Comparison of ENCODE assay signal across 39 cellular contexts in the genomic region with DNA sequence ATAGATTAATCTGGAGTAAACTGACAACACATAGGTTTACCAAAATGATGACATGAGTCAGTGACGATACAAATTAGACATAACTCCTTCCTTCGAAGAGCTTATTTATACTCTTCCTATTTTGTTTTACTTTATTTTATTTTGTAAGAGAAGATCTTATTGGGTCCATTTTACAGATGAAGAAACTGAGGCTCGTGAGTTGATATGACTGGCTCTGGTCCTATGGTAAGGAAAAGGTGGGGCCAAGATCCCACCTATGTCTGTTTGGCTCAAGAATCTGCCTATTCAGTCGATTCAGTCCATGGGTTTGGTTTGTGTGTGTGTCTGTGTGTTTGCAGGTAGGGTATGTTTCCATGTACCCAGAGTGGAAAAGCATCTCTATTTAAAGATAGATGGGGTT. TPM values are rescaled to one million over a fixed set of nuclear protein-coding genes. Genes with fewer than 3 reads are reported as not detected.
"Had no signal": no experiment of that assay in that cellular context is flagged by ENCODE, and none has a peak within 500 bp of the region (broad histone marks: within the 10 kb centered on the region; RNA-seq: fewer than 3 reads in every experiment).

No MANE protein-coding gene starts in this region.

- H3K4me1 Mint-ChIP-seq: activated B cell treated with CpG ODN at 0.5 μM for 24 hours; activated CD8-positive, alpha-beta memory T cell treated with anti-CD3 and anti-CD28 coated beads, Interleukin-2, amount 10 ng/mL, durations not matched to agents 7 days and 5 days; activated naive CD4-positive, alpha-beta T cell treated with anti-CD3 and anti-CD28 coated beads, Interleukin-2, amount 50 U/mL, for 24 hours; activated naive CD8-positive, alpha-beta T cell treated with anti-CD3 and anti-CD28 coated beads, Interleukin-2, amount 10 ng/mL, durations not matched to agents 7 days and 5 days had no signal

- H3K27me3 ChIP-seq: brain microvascular endothelial cell, foreskin keratinocyte had no signal

- H3K4me3 ChIP-seq: esophagus muscularis mucosa, gastrocnemius medialis, heart left ventricle had no signal

- H3K9me3 ChIP-seq: esophagus muscularis mucosa, gastrocnemius medialis, heart left ventricle had no signal

- H3K36me3 ChIP-seq: brain microvascular endothelial cell, esophagus muscularis mucosa, gastrocnemius medialis, heart left ventricle, WERI-Rb-1 had no signal

- FAIRE-seq: astrocyte, bronchial epithelial cell, colon had no signal

- H3K4me3 Mint-ChIP-seq: activated B cell treated with CpG ODN at 0.5 μM for 24 hours; activated CD4-positive, alpha-beta memory T cell treated with anti-CD3 and anti-CD28 coated beads for 36 hours; activated CD8-positive, alpha-beta memory T cell treated with anti-CD3 and anti-CD28 coated beads, Interleukin-2, amount 10 ng/mL, durations not matched to agents 7 days and 5 days; activated CD8-positive, alpha-beta T cell treated with anti-CD3 and anti-CD28 coated beads, Interleukin-2, amount 10 ng/mL, durations not matched to agents 7 days and 5 days; activated naive CD4-positive, alpha-beta T cell treated with anti-CD3 and anti-CD28 coated beads for 36 hours; activated naive CD8-positive, alpha-beta T cell treated with anti-CD3 and anti-CD28 coated beads, Interleukin-2, amount 10 ng/mL, durations not matched to agents 7 days and 5 days; activated T-helper 1 cell treated with anti-CD3 and anti-CD28 coated beads, Interleukin-12 subunit alpha, Interleukin-12 subunit beta, Interleukin-2, Interleukin-4 antibody, amounts not matched to agents 30 ng/mL and 10 ng/mL and 1 ng/mL, durations not matched to agents 14 hours and 24 hours and 36 hours; T-helper 1 cell treated with Interleukin-12 subunit alpha and Interleukin-12 subunit beta and Interleukin-4 antibody, amounts not matched to agents 30 μg/mL and 1 μg/mL, for 36 hours; T-helper 2 cell treated with Interferon-gamma antibody and Interleukin-4, amounts not matched to agents 5 μg/mL and 100 μg/mL, for 36 hours had no signal

- H3K36me3 Mint-ChIP-seq: activated CD4-positive, alpha-beta memory T cell treated with anti-CD3 and anti-CD28 coated beads for 36 hours; activated CD8-positive, alpha-beta memory T cell treated with anti-CD3 and anti-CD28 coated beads, Interleukin-2, amount 10 ng/mL, durations not matched to agents 7 days and 5 days; activated naive CD4-positive, alpha-beta T cell treated with anti-CD3 and anti-CD28 coated beads, Interleukin-2, amount 50 U/mL, for 24 hours; activated naive CD8-positive, alpha-beta T cell treated with anti-CD3 and anti-CD28 coated beads, Interleukin-2, amount 10 ng/mL, durations not matched to agents 7 days and 5 days had no signal

- H3K27ac Mint-ChIP-seq: activated B cell treated with CpG ODN at 0.5 μM for 24 hours; activated CD4-positive, alpha-beta memory T cell treated with anti-CD3 and anti-CD28 coated beads for 36 hours; activated CD8-positive, alpha-beta memory T cell treated with anti-CD3 and anti-CD28 coated beads, Interleukin-2, amount 10 ng/mL, durations not matched to agents 7 days and 5 days; activated CD8-positive, alpha-beta T cell treated with anti-CD3 and anti-CD28 coated beads, Interleukin-2, amount 10 ng/mL, durations not matched to agents 7 days and 5 days; activated naive CD4-positive, alpha-beta T cell treated with anti-CD3 and anti-CD28 coated beads for 36 hours; activated naive CD4-positive, alpha-beta T cell treated with anti-CD3 and anti-CD28 coated beads, Interleukin-2, amount 50 U/mL, for 24 hours; activated naive CD8-positive, alpha-beta T cell treated with anti-CD3 and anti-CD28 coated beads, Interleukin-2, amount 10 ng/mL, durations not matched to agents 7 days and 5 days; activated T-helper 1 cell treated with anti-CD3 and anti-CD28 coated beads, Interleukin-12 subunit alpha, Interleukin-12 subunit beta, Interleukin-2, Interleukin-4 antibody, amounts not matched to agents 30 ng/mL and 10 ng/mL and 1 ng/mL, durations not matched to agents 14 hours and 24 hours and 36 hours; activated T-helper 2 cell treated with anti-CD3 and anti-CD28 coated beads, Interferon-gamma antibody, Interleukin-2, Interleukin-4, amounts not matched to agents 10 μg/mL and 5 μg/mL and 100 μg/mL, durations not matched to agents 14 hours and 24 hours and 36 hours; effector memory CD8-positive, alpha-beta T cell; T-helper 1 cell treated with Interleukin-12 subunit alpha and Interleukin-12 subunit beta and Interleukin-4 antibody, amounts not matched to agents 30 μg/mL and 1 μg/mL, for 36 hours; T-helper 2 cell treated with Interferon-gamma antibody and Interleukin-4, amounts not matched to agents 5 μg/mL and 100 μg/mL, for 36 hours had no signal

- H3K27ac ChIP-seq: brain microvascular endothelial cell, esophagus muscularis mucosa, foreskin keratinocyte, gastrocnemius medialis, heart left ventricle, WERI-Rb-1 had no signal

- ATAC-seq: activated CD4-positive, CD25-positive, alpha-beta regulatory T cell treated with anti-CD3 and anti-CD28 coated beads, Interleukin-2, amount 50 U/mL, for 24 hours; activated CD8-positive, alpha-beta memory T cell treated with anti-CD3 and anti-CD28 coated beads, Interleukin-2, amount 10 ng/mL, durations not matched to agents 7 days and 5 days; activated CD8-positive, alpha-beta T cell treated with anti-CD3 and anti-CD28 coated beads, Interleukin-2, amount 10 ng/mL, durations not matched to agents 7 days and 5 days; effector memory CD8-positive, alpha-beta T cell; foreskin keratinocyte; gastrocnemius medialis; heart left ventricle had no signal

- H3K9me3 Mint-ChIP-seq: activated B cell treated with CpG ODN at 0.5 μM for 24 hours; activated CD4-positive, alpha-beta memory T cell treated with anti-CD3 and anti-CD28 coated beads for 36 hours; activated naive CD4-positive, alpha-beta T cell treated with anti-CD3 and anti-CD28 coated beads for 36 hours; activated naive CD4-positive, alpha-beta T cell treated with anti-CD3 and anti-CD28 coated beads, Interleukin-2, amount 50 U/mL, for 24 hours; activated naive CD8-positive, alpha-beta T cell treated with anti-CD3 and anti-CD28 coated beads, Interleukin-2, amount 10 ng/mL, durations not matched to agents 7 days and 5 days; activated T-helper 1 cell treated with anti-CD3 and anti-CD28 coated beads, Interleukin-12 subunit alpha, Interleukin-12 subunit beta, Interleukin-2, Interleukin-4 antibody, amounts not matched to agents 30 ng/mL and 10 ng/mL and 1 ng/mL, durations not matched to agents 14 hours and 24 hours and 36 hours; activated T-helper 2 cell treated with anti-CD3 and anti-CD28 coated beads, Interferon-gamma antibody, Interleukin-2, Interleukin-4, amounts not matched to agents 10 μg/mL and 5 μg/mL and 100 μg/mL, durations not matched to agents 14 hours and 24 hours and 36 hours; effector memory CD8-positive, alpha-beta T cell; T-helper 1 cell treated with Interleukin-12 subunit alpha and Interleukin-12 subunit beta and Interleukin-4 antibody, amounts not matched to agents 30 μg/mL and 1 μg/mL, for 36 hours; T-helper 2 cell treated with Interferon-gamma antibody and Interleukin-4, amounts not matched to agents 5 μg/mL and 100 μg/mL, for 36 hours had no signal

- DNase-seq: activated B cell treated with CpG ODN at 0.5 μM for 24 hours; activated CD4-positive, alpha-beta memory T cell treated with anti-CD3 and anti-CD28 coated beads for 36 hours; activated CD4-positive, alpha-beta T cell treated with anti-CD3 and anti-CD28 coated beads for 48 hours; activated CD8-positive, alpha-beta memory T cell treated with anti-CD3 and anti-CD28 coated beads, Interleukin-2, amount 10 ng/mL, durations not matched to agents 7 days and 5 days; activated CD8-positive, alpha-beta memory T cell treated with anti-CD3 and anti-CD28 coated beads, Interleukin-2, amount 50 U/mL, for 4 hours; activated CD8-positive, alpha-beta T cell treated with anti-CD3 and anti-CD28 coated beads, Interleukin-2, amount 10 ng/mL, durations not matched to agents 7 days and 5 days; activated effector memory CD4-positive, alpha-beta T cell treated with anti-CD3 and anti-CD28 coated beads, Interleukin-2, amount 50 U/mL, for 16 hours; activated naive CD4-positive, alpha-beta T cell treated with anti-CD3 and anti-CD28 coated beads for 36 hours; activated naive CD8-positive, alpha-beta T cell treated with anti-CD3 and anti-CD28 coated beads, Interleukin-2, amount 10 ng/mL, durations not matched to agents 7 days and 5 days; activated T-cell treated with anti-CD3 and anti-CD28 coated beads, Interleukin-2, amount 50 U/mL, for 1 hour; activated T-cell treated with anti-CD3 and anti-CD28 coated beads, Interleukin-2, amount 50 U/mL, for 48 hours; amniotic stem cell; anterior cingulate cortex; brain microvascular endothelial cell; caudate nucleus; cortex of kidney; dermis blood vessel endothelial cell; effector CD4-positive, alpha-beta T cell; effector memory CD8-positive, alpha-beta T cell; erythroblast; foreskin keratinocyte; gastrocnemius medialis; glutamatergic neuron; heart left ventricle; T1000; WERI-Rb-1 had no signal

- H3K4me1 ChIP-seq: foreskin keratinocyte, gastrocnemius medialis had no signal

RNA-seq across cellular contexts. Expression of a gene that starts 8.4 kb away (rescaled TPM):
- total RNA-seq: activated B cell treated with CpG ODN at 0.5 μM for 24 hours; activated CD4-positive, alpha-beta memory T cell treated with anti-CD3 and anti-CD28 coated beads for 36 hours; activated CD8-positive, alpha-beta memory T cell treated with anti-CD3 and anti-CD28 coated beads for 36 hours; activated CD8-positive, alpha-beta memory T cell treated with anti-CD3 and anti-CD28 coated beads, Interleukin-2, amount 10 ng/mL, durations not matched to agents 7 days and 5 days; activated CD8-positive, alpha-beta T cell treated with anti-CD3 and anti-CD28 coated beads, Interleukin-2, amount 10 ng/mL, durations not matched to agents 7 days and 5 days; activated naive CD4-positive, alpha-beta T cell treated with anti-CD3 and anti-CD28 coated beads for 36 hours; activated naive CD8-positive, alpha-beta T cell treated with anti-CD3 and anti-CD28 coated beads, Interleukin-2, amount 10 ng/mL, durations not matched to agents 7 days and 5 days; activated T-helper 1 cell treated with anti-CD3 and anti-CD28 coated beads, Interleukin-12 subunit alpha, Interleukin-12 subunit beta, Interleukin-2, Interleukin-4 antibody, amounts not matched to agents 30 ng/mL and 10 ng/mL and 1 ng/mL, durations not matched to agents 14 hours and 24 hours and 36 hours; activated T-helper 2 cell treated with anti-CD3 and anti-CD28 coated beads, Interferon-gamma antibody, Interleukin-2, Interleukin-4, amounts not matched to agents 10 μg/mL and 5 μg/mL and 100 μg/mL, durations not matched to agents 14 hours and 24 hours and 36 hours; bronchial epithelial cell; dermis blood vessel endothelial cell; esophagus muscularis mucosa; foreskin keratinocyte; gastrocnemius medialis; heart left ventricle had no signal
- polyA plus RNA-seq: adipose tissue, foreskin keratinocyte, heart left ventricle had no signal

RNA-seq across cellular contexts. Expression of a gene that starts 27.1 kb away (rescaled TPM):
- total RNA-seq: activated B cell treated with CpG ODN at 0.5 μM for 24 hours; activated CD4-positive, alpha-beta memory T cell treated with anti-CD3 and anti-CD28 coated beads for 36 hours; activated CD8-positive, alpha-beta memory T cell treated with anti-CD3 and anti-CD28 coated beads for 36 hours; activated CD8-positive, alpha-beta memory T cell treated with anti-CD3 and anti-CD28 coated beads, Interleukin-2, amount 10 ng/mL, durations not matched to agents 7 days and 5 days; activated CD8-positive, alpha-beta T cell treated with anti-CD3 and anti-CD28 coated beads, Interleukin-2, amount 10 ng/mL, durations not matched to agents 7 days and 5 days; activated naive CD4-positive, alpha-beta T cell treated with anti-CD3 and anti-CD28 coated beads for 36 hours; activated naive CD8-positive, alpha-beta T cell treated with anti-CD3 and anti-CD28 coated beads, Interleukin-2, amount 10 ng/mL, durations not matched to agents 7 days and 5 days; activated T-helper 1 cell treated with anti-CD3 and anti-CD28 coated beads, Interleukin-12 subunit alpha, Interleukin-12 subunit beta, Interleukin-2, Interleukin-4 antibody, amounts not matched to agents 30 ng/mL and 10 ng/mL and 1 ng/mL, durations not matched to agents 14 hours and 24 hours and 36 hours; activated T-helper 2 cell treated with anti-CD3 and anti-CD28 coated beads, Interferon-gamma antibody, Interleukin-2, Interleukin-4, amounts not matched to agents 10 μg/mL and 5 μg/mL and 100 μg/mL, durations not matched to agents 14 hours and 24 hours and 36 hours; astrocyte; bronchial epithelial cell; chondrocyte; dermis blood vessel endothelial cell; foreskin keratinocyte; heart left ventricle had no signal
- polyA plus RNA-seq: foreskin keratinocyte had no signal
